8 cellular contexts compared by ENCODE assay signal in the genomic region with DNA sequence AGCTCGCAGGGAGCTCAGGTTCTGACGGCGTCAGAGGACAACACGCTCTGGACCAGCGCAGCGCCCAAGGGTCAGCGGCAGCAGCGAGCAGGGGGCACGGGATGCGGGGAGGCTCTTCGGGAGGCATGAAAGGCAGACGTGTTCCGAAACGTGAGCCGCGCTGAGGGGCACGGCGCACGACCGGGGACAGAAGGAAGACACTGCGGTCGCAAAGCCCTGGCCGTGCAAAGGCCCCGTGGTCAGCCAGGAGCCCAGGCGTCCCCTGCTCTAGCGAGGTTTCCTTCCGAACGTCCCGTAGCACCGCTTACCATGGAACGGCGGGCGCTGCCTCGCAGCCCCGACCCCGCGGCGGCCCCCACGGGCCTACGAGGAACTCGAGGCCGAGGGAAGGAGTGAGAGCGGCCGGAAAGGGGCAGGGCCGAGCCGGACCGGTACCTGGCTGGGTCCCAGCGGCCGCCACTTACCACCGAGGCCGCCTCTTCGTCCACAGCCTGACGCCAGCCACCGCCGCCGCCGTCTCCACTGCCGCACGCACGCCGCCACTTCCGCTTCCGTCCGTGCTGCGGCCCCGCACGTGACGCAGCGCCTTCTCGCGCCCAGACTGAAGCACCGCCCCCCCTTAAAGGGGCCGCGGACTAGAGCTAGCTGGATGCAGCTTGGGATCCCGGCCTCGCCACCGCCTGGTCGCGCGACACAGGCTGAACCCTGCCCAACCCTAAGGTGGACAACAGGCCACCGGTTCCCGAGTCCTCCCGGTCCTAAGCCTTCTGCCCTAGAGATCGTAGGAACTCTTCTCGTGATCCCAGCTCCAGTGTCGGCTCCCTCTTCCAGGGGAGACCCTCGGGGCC. TPM values are rescaled to one million over a fixed set of nuclear protein-coding genes. Genes with fewer than 3 reads are reported as not detected.
DNase-seq lines count a peak whose midpoint lies in the region; ATAC-seq, FAIRE-seq and TF ChIP-seq lines count a peak whose summit lies in the region.

No MANE protein-coding gene starts in this region.

- no peaks in the 10 kb centered on the region for H3K27me3 Mint-ChIP-seq in WTC11 (ENCODE audit: low read depth)

- H3K27ac Mint-ChIP-seq in WTC11: peak overlapping the region; percentile 86

- H3K36me3 ChIP-seq in A673 (ENCODE audit: insufficient read depth, low read length, poor library complexity, severe bottlenecking) (peaks cover 8% of the 10 kb centered on the region), bronchial epithelial cell (ENCODE audit: control insufficient read depth, insufficient read depth, low read length) (peaks cover 6% of the 10 kb centered on the region)

- H3K4me3 Mint-ChIP-seq in WTC11: peak overlapping the region; percentile 99

- TSS peak; percentile 66 for BruUV-seq in A673 (replicated peaks; lab: Mats Ljungman, UMichigan)

- H3K4me1 Mint-ChIP-seq in WTC11: peaks cover 16% of the 10 kb centered on the region

- DNase-seq in A673 (ENCODE audit: low spot score) (peak; percentile 96), NCI-H2171 treated with DMSO at 0.1 percent for 48 hours (lab: John Stamatoyannopoulos, UW) (peak; percentile 89), WTC11 (ENCODE audit: low spot score) (peak; percentile 88), bronchial epithelial cell (ENCODE audit: low read depth) (peak; percentile 67), iris pigment epithelial cell (ENCODE audit: low read depth) (peak; percentile 88)
- DNase-seq in stimulated activated CD4-positive, alpha-beta T cell treated with anti-CD3 and anti-CD28 coated beads, Interleukin-12 subunit alpha, Interleukin-12 subunit beta, amount 100 ng/mL, for 24 hours (ENCODE audit: low read depth in 2 of 2): peak; percentile 72 to 82

- TF ChIP-seq CTCF in A673 (conservative IDR thresholded peaks at IDR 0.05; ENCODE audit: low read depth, low read length) (no peak), WTC11 (IDR thresholded peaks at IDR 0.05) (no peak), bronchial epithelial cell (IDR thresholded peaks at IDR 0.05; ENCODE audit: insufficient read depth, low read length, severe bottlenecking) (no peak)

- POLR2A ChIA-PET in A673 (lab: Charles Lee; ENCODE audit: low non-redundant PET): no interaction called here
- POLR2A ChIA-PET in WTC11 (lab: Charles Lee): interaction anchor here (0.5 to 1.9 kb wide), 8 partner anchors 9 to 439 kb away, joined by 3 to 15 read pairs (median 4); partner anchors contain the start of genes ABHD17A, ADAT3 and SCAMP4

- no peak for FAIRE-seq in bronchial epithelial cell (lab: Jason Lieb, UNC)

- H3K27me3 ChIP-seq in A673 (replicated peaks; ENCODE audit: insufficient read depth, low read depth, low read length, poor library complexity) (no peaks in the 10 kb centered on the region), bronchial epithelial cell (ENCODE audit: control insufficient read depth, insufficient read depth, low read length) (no peaks in the 10 kb centered on the region)

- H3K4me1 ChIP-seq in A673 (ENCODE audit: insufficient read depth, low read length, poor library complexity, severe bottlenecking): peaks cover 24% of the 10 kb centered on the region

- no peaks in the 10 kb centered on the region for H3K9me3 Mint-ChIP-seq in WTC11

- peaks cover 4% of the 10 kb centered on the region for H3K36me3 Mint-ChIP-seq in WTC11

- intact Hi-C loops in A673 (cut with micrococcal nuclease; ENCODE audit: unreplicated experiment): no loop called here

- ATAC-seq in GM18867 (IDR thresholded peaks at IDR 0.05; ENCODE audit: unreplicated experiment): peak; percentile 84
- peak; percentile 87 for ATAC-seq in HG03097 (IDR thresholded peaks at IDR 0.05; ENCODE audit: low FRiP score, unreplicated experiment)
- peak; percentile 84 for ATAC-seq in WTC11

- H3K4me3 ChIP-seq in A673 (ENCODE audit: low read depth, low read length, poor library complexity, severe bottlenecking): peak overlapping the region; percentile 87
- H3K4me3 ChIP-seq in bronchial epithelial cell (ENCODE audit: low read depth, low read length): peak overlapping the region; percentile 83

- H3K9me3 ChIP-seq in A673 (ENCODE audit: low read depth, low read length, poor library complexity, severe bottlenecking): no peaks in the 10 kb centered on the region

- H3K27ac ChIP-seq in A673 (ENCODE audit: low read depth, low read length, poor library complexity, severe bottlenecking): peak overlapping the region; percentile 93

- CTCF ChIA-PET in A673 (lab: Charles Lee): interaction anchor here (0.5 kb wide), 1 partner anchor 53 kb away, joined by 3 read pairs; no protein-coding TSS in a partner anchor
- CTCF ChIA-PET in WTC11 (lab: Charles Lee): interaction anchor here (0.6 to 3.0 kb wide), 17 partner anchors 9 to 135 kb away, joined by 3 to 48 read pairs (median 5); partner anchors contain the start of genes ABHD17A, ADAT3 and SCAMP4

TF ChIP-seq in WTC11, 78 proteins besides CTCF, POLR2A, EP300 and RAD21 (continues in another document):
- 0 out of 2 replicates have a peak, but pooled peaks have one; percentile 6 for TF ChIP-seq NFATC4 (CRISPR knock-in tag; IDR thresholded peaks at IDR 0.05)
- no peak for TF ChIP-seq ZNF532 (CRISPR knock-in tag; IDR thresholded peaks at IDR 0.05; ENCODE audit: borderline replicate concordance)
- TF ChIP-seq, protein P1, sequence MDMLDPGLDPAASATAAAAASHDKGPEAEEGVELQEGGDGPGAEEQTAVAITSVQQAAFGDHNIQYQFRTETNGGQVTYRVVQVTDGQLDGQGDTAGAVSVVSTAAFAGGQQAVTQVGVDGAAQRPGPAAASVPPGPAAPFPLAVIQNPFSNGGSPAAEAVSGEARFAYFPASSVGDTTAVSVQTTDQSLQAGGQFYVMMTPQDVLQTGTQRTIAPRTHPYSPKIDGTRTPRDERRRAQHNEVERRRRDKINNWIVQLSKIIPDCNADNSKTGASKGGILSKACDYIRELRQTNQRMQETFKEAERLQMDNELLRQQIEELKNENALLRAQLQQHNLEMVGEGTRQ (CRISPR knock-in tag; IDR thresholded peaks at IDR 0.05): peak; percentile 100
- TF ChIP-seq ZNF671 (CRISPR knock-in tag; IDR thresholded peaks at IDR 0.05): no peak
- TF ChIP-seq, protein P2, sequence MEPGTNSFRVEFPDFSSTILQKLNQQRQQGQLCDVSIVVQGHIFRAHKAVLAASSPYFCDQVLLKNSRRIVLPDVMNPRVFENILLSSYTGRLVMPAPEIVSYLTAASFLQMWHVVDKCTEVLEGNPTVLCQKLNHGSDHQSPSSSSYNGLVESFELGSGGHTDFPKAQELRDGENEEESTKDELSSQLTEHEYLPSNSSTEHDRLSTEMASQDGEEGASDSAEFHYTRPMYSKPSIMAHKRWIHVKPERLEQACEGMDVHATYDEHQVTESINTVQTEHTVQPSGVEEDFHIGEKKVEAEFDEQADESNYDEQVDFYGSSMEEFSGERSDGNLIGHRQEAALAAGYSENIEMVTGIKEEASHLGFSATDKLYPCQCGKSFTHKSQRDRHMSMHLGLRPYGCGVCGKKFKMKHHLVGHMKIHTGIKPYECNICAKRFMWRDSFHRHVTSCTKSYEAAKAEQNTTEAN (CRISPR knock-in tag; IDR thresholded peaks at IDR 0.05): peak; percentile 40; the same call in 1 of the 2 replicates
- TF ChIP-seq, protein P3, sequence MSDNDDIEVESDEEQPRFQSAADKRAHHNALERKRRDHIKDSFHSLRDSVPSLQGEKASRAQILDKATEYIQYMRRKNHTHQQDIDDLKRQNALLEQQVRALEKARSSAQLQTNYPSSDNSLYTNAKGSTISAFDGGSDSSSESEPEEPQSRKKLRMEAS (CRISPR knock-in tag; IDR thresholded peaks at IDR 0.05): peak; percentile 96
- TF ChIP-seq CREB1 (CRISPR knock-in tag; IDR thresholded peaks at IDR 0.05): peak; percentile 81
- TF ChIP-seq, protein P4, sequence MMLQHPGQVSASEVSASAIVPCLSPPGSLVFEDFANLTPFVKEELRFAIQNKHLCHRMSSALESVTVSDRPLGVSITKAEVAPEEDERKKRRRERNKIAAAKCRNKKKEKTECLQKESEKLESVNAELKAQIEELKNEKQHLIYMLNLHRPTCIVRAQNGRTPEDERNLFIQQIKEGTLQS (CRISPR knock-in tag; conservative IDR thresholded peaks at IDR 0.05): no peak

RNA-seq across cellular contexts. Expression of gene ABHD17A, which starts 9.4 kb away (rescaled TPM):
- total RNA-seq in A673 (2021) (56.9 and 60.0 TPM in 2 replicates), WTC11 (2021) (55.0 to 60.7 TPM (median 57.3 TPM) in 3 replicates), bronchial epithelial cell (48.4 and 71.0 TPM in 2 replicates)

RNA-seq across cellular contexts. Expression of gene KLF16, which starts 12.5 kb away (rescaled TPM):
- total RNA-seq in A673 (2021) (46.8 and 49.1 TPM in 2 replicates), WTC11 (2021) (54.4 to 64.0 TPM (median 55.4 TPM) in 3 replicates), bronchial epithelial cell (5.3 and 6.4 TPM in 2 replicates)

RNA-seq across cellular contexts. Expression of gene REXO1, which starts 27.6 kb away (rescaled TPM):
- total RNA-seq in A673 (2021) (50.6 and 53.0 TPM in 2 replicates), WTC11 (2021) (48.9 to 61.1 TPM (median 50.1 TPM) in 3 replicates), bronchial epithelial cell (2.4 and 3.8 TPM in 2 replicates)

RNA-seq across cellular contexts. Expression of gene ADAT3, which starts 29.3 kb away (rescaled TPM):
- total RNA-seq in A673 (2021) (14.1 and 18.0 TPM in 2 replicates), WTC11 (2021) (15.0 to 20.3 TPM (median 15.9 TPM) in 3 replicates), bronchial epithelial cell (0.79 and 1.9 TPM in 2 replicates)

RNA-seq across cellular contexts. Expression of gene SCAMP4, which starts 29.3 kb away (rescaled TPM):
- total RNA-seq in A673 (2021) (88.4 and 98.8 TPM in 2 replicates), WTC11 (2021) (81.3 to 86.1 TPM (median 86.1 TPM) in 3 replicates), bronchial epithelial cell (14.2 and 15.4 TPM in 2 replicates)

Comparison
In these comparisons a context has a peak if more than half of its experiments do, and no peak if none do; other contexts are left out.
1. Peak in every context shown above with its lines: DNase-seq, ATAC-seq, H3K4me3 ChIP-seq and H3K27ac ChIP-seq.
2. RNA of gene REXO1, which starts 27.6 kb away (total RNA-seq): 48.9 to 61.1 TPM in WTC11 and 50.6 to 53.0 TPM in A673; 2.4 to 3.8 TPM in bronchial epithelial cell; every median in the first group is over 10 times any median in the second.